Comparison of ENCODE assay signal across 1 cellular context in genomic region chr2:158723311-158723838, GRCh38.
TF ChIP-seq lines count a peak whose summit lies in the region.

No MANE protein-coding gene starts in this region.

TF ChIP-seq in H1, 55 proteins besides CTCF, POLR2A, EP300 and RAD21:
- no peak for TF ChIP-seq HDAC2 (IDR thresholded peaks at IDR 0.05; ENCODE audit: borderline replicate concordance in 1 of 2, low read depth in 2 of 2, low read length in 2 of 2)
- TF ChIP-seq KDM1A (IDR thresholded peaks at IDR 0.05; ENCODE audit: borderline replicate concordance, low read length): no peak
- no peak for TF ChIP-seq SP2 (IDR thresholded peaks at IDR 0.05; ENCODE audit: low read length)
- no peak for TF ChIP-seq TAF7 (optimal IDR thresholded peaks at IDR 0.05; ENCODE audit: borderline replicate concordance, low read depth, low read length)
- TF ChIP-seq GABPA (IDR thresholded peaks at IDR 0.05; ENCODE audit: borderline replicate concordance, insufficient read depth, low read length): no peak
- no peak for TF ChIP-seq CEBPB (IDR thresholded peaks at IDR 0.05; ENCODE audit: low read depth, low read length)
- TF ChIP-seq EZH2 (IDR thresholded peaks at IDR 0.05; ENCODE audit: low read depth, low read length, severe bottlenecking): no peak
- TF ChIP-seq USF2 (IDR thresholded peaks at IDR 0.05; ENCODE audit: low read length): no peak
TF ChIP-seq in H1: peak in this region for 0.
